1 cellular context compared by ENCODE assay signal in genomic region chr18:12595571-12596255, GRCh38.
TF ChIP-seq lines count a peak whose summit lies in the region.

No MANE protein-coding gene starts in this region.

TF ChIP-seq in HepG2, 621 proteins besides CTCF, POLR2A, EP300 and RAD21 (continued from another document and continues in another):
- TF ChIP-seq JUN (CRISPR knock-in tag; IDR thresholded peaks at IDR 0.05) (no peak), RAD51 (IDR thresholded peaks at IDR 0.05; ENCODE audit: borderline replicate concordance) (no peak), DMAP1 (CRISPR knock-in tag; IDR thresholded peaks at IDR 0.05) (no peak), NR2F1 (CRISPR knock-in tag; IDR thresholded peaks at IDR 0.05) (peak in 1 of 2 experiments; percentile 54; a peak in 2 of 4 replicates), MLXIP (CRISPR knock-in tag; IDR thresholded peaks at IDR 0.05; ENCODE audit: borderline replicate concordance) (no peak), ZNF484 (CRISPR knock-in tag; IDR thresholded peaks at IDR 0.05; ENCODE audit: borderline replicate concordance, low read depth) (no peak), SNAI1 (CRISPR knock-in tag; IDR thresholded peaks at IDR 0.05; ENCODE audit: borderline replicate concordance) (no peak), ATF2 (CRISPR knock-in tag; IDR thresholded peaks at IDR 0.05) (peak; percentile 63), CERS6 (CRISPR knock-in tag; IDR thresholded peaks at IDR 0.05) (no peak), ZNF777 (CRISPR knock-in tag; IDR thresholded peaks at IDR 0.05) (no peak), TAF15 (IDR thresholded peaks at IDR 0.05; ENCODE audit: low read depth, low read length, poor library complexity, severe bottlenecking) (no peak), ZKSCAN1 (IDR thresholded peaks at IDR 0.05; ENCODE audit: low read length) (no peak), ZNF30 (CRISPR knock-in tag; IDR thresholded peaks at IDR 0.05) (no peak), DZIP1 (CRISPR knock-in tag; IDR thresholded peaks at IDR 0.05) (no peak)
- TF ChIP-seq, protein P1, sequence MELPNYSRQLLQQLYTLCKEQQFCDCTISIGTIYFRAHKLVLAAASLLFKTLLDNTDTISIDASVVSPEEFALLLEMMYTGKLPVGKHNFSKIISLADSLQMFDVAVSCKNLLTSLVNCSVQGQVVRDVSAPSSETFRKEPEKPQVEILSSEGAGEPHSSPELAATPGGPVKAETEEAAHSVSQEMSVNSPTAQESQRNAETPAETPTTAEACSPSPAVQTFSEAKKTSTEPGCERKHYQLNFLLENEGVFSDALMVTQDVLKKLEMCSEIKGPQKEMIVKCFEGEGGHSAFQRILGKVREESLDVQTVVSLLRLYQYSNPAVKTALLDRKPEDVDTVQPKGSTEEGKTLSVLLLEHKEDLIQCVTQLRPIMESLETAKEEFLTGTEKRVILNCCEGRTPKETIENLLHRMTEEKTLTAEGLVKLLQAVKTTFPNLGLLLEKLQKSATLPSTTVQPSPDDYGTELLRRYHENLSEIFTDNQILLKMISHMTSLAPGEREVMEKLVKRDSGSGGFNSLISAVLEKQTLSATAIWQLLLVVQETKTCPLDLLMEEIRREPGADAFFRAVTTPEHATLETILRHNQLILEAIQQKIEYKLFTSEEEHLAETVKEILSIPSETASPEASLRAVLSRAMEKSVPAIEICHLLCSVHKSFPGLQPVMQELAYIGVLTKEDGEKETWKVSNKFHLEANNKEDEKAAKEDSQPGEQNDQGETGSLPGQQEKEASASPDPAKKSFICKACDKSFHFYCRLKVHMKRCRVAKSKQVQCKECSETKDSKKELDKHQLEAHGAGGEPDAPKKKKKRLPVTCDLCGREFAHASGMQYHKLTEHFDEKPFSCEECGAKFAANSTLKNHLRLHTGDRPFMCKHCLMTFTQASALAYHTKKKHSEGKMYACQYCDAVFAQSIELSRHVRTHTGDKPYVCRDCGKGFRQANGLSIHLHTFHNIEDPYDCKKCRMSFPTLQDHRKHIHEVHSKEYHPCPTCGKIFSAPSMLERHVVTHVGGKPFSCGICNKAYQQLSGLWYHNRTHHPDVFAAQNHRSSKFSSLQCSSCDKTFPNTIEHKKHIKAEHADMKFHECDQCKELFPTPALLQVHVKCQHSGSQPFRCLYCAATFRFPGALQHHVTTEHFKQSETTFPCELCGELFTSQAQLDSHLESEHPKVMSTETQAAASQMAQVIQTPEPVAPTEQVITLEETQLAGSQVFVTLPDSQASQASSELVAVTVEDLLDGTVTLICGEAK (IDR thresholded peaks at IDR 0.05), result no peak
- TF ChIP-seq, protein P1 (CRISPR knock-in tag; IDR thresholded peaks at IDR 0.05), result no peak
- TF ChIP-seq, protein P2, sequence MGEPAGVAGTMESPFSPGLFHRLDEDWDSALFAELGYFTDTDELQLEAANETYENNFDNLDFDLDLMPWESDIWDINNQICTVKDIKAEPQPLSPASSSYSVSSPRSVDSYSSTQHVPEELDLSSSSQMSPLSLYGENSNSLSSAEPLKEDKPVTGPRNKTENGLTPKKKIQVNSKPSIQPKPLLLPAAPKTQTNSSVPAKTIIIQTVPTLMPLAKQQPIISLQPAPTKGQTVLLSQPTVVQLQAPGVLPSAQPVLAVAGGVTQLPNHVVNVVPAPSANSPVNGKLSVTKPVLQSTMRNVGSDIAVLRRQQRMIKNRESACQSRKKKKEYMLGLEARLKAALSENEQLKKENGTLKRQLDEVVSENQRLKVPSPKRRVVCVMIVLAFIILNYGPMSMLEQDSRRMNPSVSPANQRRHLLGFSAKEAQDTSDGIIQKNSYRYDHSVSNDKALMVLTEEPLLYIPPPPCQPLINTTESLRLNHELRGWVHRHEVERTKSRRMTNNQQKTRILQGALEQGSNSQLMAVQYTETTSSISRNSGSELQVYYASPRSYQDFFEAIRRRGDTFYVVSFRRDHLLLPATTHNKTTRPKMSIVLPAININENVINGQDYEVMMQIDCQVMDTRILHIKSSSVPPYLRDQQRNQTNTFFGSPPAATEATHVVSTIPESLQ (CRISPR knock-in tag; conservative IDR thresholded peaks at IDR 0.05), result no peak
- TF ChIP-seq, protein P3, sequence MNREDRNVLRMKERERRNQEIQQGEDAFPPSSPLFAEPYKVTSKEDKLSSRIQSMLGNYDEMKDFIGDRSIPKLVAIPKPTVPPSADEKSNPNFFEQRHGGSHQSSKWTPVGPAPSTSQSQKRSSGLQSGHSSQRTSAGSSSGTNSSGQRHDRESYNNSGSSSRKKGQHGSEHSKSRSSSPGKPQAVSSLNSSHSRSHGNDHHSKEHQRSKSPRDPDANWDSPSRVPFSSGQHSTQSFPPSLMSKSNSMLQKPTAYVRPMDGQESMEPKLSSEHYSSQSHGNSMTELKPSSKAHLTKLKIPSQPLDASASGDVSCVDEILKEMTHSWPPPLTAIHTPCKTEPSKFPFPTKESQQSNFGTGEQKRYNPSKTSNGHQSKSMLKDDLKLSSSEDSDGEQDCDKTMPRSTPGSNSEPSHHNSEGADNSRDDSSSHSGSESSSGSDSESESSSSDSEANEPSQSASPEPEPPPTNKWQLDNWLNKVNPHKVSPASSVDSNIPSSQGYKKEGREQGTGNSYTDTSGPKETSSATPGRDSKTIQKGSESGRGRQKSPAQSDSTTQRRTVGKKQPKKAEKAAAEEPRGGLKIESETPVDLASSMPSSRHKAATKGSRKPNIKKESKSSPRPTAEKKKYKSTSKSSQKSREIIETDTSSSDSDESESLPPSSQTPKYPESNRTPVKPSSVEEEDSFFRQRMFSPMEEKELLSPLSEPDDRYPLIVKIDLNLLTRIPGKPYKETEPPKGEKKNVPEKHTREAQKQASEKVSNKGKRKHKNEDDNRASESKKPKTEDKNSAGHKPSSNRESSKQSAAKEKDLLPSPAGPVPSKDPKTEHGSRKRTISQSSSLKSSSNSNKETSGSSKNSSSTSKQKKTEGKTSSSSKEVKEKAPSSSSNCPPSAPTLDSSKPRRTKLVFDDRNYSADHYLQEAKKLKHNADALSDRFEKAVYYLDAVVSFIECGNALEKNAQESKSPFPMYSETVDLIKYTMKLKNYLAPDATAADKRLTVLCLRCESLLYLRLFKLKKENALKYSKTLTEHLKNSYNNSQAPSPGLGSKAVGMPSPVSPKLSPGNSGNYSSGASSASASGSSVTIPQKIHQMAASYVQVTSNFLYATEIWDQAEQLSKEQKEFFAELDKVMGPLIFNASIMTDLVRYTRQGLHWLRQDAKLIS (CRISPR knock-in tag; IDR thresholded peaks at IDR 0.05), result no peak
- TF ChIP-seq, protein P4, sequence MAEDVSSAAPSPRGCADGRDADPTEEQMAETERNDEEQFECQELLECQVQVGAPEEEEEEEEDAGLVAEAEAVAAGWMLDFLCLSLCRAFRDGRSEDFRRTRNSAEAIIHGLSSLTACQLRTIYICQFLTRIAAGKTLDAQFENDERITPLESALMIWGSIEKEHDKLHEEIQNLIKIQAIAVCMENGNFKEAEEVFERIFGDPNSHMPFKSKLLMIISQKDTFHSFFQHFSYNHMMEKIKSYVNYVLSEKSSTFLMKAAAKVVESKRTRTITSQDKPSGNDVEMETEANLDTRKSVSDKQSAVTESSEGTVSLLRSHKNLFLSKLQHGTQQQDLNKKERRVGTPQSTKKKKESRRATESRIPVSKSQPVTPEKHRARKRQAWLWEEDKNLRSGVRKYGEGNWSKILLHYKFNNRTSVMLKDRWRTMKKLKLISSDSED (CRISPR knock-in tag; IDR thresholded peaks at IDR 0.05), result no peak
- TF ChIP-seq, protein P5, sequence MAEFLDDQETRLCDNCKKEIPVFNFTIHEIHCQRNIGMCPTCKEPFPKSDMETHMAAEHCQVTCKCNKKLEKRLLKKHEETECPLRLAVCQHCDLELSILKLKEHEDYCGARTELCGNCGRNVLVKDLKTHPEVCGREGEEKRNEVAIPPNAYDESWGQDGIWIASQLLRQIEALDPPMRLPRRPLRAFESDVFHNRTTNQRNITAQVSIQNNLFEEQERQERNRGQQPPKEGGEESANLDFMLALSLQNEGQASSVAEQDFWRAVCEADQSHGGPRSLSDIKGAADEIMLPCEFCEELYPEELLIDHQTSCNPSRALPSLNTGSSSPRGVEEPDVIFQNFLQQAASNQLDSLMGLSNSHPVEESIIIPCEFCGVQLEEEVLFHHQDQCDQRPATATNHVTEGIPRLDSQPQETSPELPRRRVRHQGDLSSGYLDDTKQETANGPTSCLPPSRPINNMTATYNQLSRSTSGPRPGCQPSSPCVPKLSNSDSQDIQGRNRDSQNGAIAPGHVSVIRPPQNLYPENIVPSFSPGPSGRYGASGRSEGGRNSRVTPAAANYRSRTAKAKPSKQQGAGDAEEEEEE (CRISPR knock-in tag; IDR thresholded peaks at IDR 0.05; ENCODE audit: borderline replicate concordance), result no peak
